24 cellular contexts compared by ENCODE assay signal in genomic region chr1:20648438-20648837, GRCh38. TPM values are rescaled to one million over a fixed set of nuclear protein-coding genes. Genes with fewer than 3 reads are reported as not detected.
"Had no signal": no experiment of that assay in that cellular context is flagged by ENCODE, and none has a peak within 500 bp of the region (broad histone marks: within the 10 kb centered on the region; RNA-seq: fewer than 3 reads in every experiment).

No MANE protein-coding gene starts in this region.

- H3K9me3 ChIP-seq: MG63, SJSA1 had no signal

- H3K27me3 ChIP-seq: MG63, SJSA1 had no signal

- H3K4me3 ChIP-seq: MG63, SJSA1, SK-N-MC had no signal

- FAIRE-seq: HTR-8/SVneo, RCC 7860 had no signal

- DNase-seq: Karpas-422, KG1, MG63, NCI-H1092, NCI-H1105 treated with DMSO at 0.1 percent for 48 hours, NCI-H1417 treated with DMSO at 0.1 percent for 48 hours, NCI-H187, NCI-H2029, NCI-H2081 treated with DMSO at 0.1 percent for 48 hours, NCI-H2171, NCI-H226, NCI-H446, NCI-H510A, NCI-H524 treated with DMSO at 0.1 percent for 48 hours, NCI-H69, NCI-H774, Right ventricle myocardium superior, RPMI8226, SIG-M5 had no signal

- H3K27ac ChIP-seq: HL-60, SJSA1, SK-N-MC had no signal

- H3K4me1 ChIP-seq: SJSA1 had no signal

RNA-seq across cellular contexts. Expression of gene CDA, which starts 59.5 kb away (rescaled TPM):
- total RNA-seq: SJSA1 had no signal
